In genomic region chr11:104967493-104968364, GRCh38 we compare ENCODE assay signal across 8 cellular contexts. TPM values are rescaled to one million over a fixed set of nuclear protein-coding genes. Genes with fewer than 3 reads are reported as not detected.
DNase-seq lines count a peak whose midpoint lies in the region; ATAC-seq and TF ChIP-seq lines count a peak whose summit lies in the region.

No MANE protein-coding gene starts in this region.

- H4K12ac ChIP-seq in trophoblast cell (ENCODE audit: low read depth, low read length), result no peak overlapping the region

- H3K79me2 ChIP-seq in DOHH2 (ENCODE audit: control insufficient read depth, low read length) (no peaks in the 10 kb centered on the region), OCI-LY7 (ENCODE audit: insufficient read depth, low read depth, low read length) (no peaks in the 10 kb centered on the region), trophoblast cell (ENCODE audit: control insufficient read depth, insufficient read depth, low read length, poor library complexity) (no peaks in the 10 kb centered on the region)

- H2BK12ac ChIP-seq in trophoblast cell (ENCODE audit: low read length), result no peak overlapping the region

- no peak overlapping the region for H2BK5ac ChIP-seq in trophoblast cell (ENCODE audit: low read depth, low read length, poor library complexity)

- CTCF ChIA-PET in OCI-LY7 (lab: Charles Lee; ENCODE audit: unreplicated experiment), result no interaction called here

- H3K9me3 ChIP-seq in DOHH2 (ENCODE audit: control insufficient read depth, insufficient read depth, low read length) (no peaks in the 10 kb centered on the region), OCI-LY7 (ENCODE audit: low read length) (0 out of 2 replicates have a peak, but pooled peaks cover 11% of the 10 kb centered on the region), trophoblast cell (ENCODE audit: insufficient read depth, low read depth, low read length) (peaks cover 1% of the 10 kb centered on the region)

- no peak overlapping the region for H4K8ac ChIP-seq in trophoblast cell (ENCODE audit: low read depth, low read length)

- POLR2A ChIA-PET in OCI-LY7 (lab: Charles Lee), result interaction anchor here (0.6 to 1.0 kb wide), 3 partner anchors 19 to 1318 kb away, joined by 3 to 5 read pairs (median 3); no protein-coding TSS in a partner anchor

- H3K9me2 ChIP-seq in DOHH2 (replicated peaks; ENCODE audit: control insufficient read depth, low read length) (no peaks in the 10 kb centered on the region), OCI-LY7 (ENCODE audit: insufficient read depth, low read length) (no peaks in the 10 kb centered on the region)

- peaks cover 2% of the 10 kb centered on the region for H3K79me1 ChIP-seq in trophoblast cell (ENCODE audit: low read length)

- H2BK120ac ChIP-seq in trophoblast cell (ENCODE audit: insufficient read depth, low read length, poor library complexity), result no peak overlapping the region

- DNase-seq in OCI-LY7 (ENCODE audit: low spot score) (no peak), epithelial cell of prostate (ENCODE audit: low read depth, low spot score) (no peak), trophoblast cell (peak in 1 of 2 donors; percentile 36), HUDEP-2 (lab: John Stamatoyannopoulos, UW; ENCODE audit: unreplicated experiment in 76 of 76) (no peak), kidney glomerular epithelial cell (lab: John Stamatoyannopoulos, UW) (no peak), NCI-H187 treated with DMSO at 0.1 percent for 48 hours (lab: John Stamatoyannopoulos, UW) (no peak)

- H3K4me2 ChIP-seq in DOHH2 (ENCODE audit: low read length) (peak overlapping the region; percentile 61), OCI-LY7 (ENCODE audit: low read length) (peak overlapping the region; percentile 46), trophoblast cell (ENCODE audit: low read length) (no peak overlapping the region)

- H2AFZ ChIP-seq in OCI-LY7 (ENCODE audit: low read length) (peak overlapping the region; percentile 88), trophoblast cell (ENCODE audit: insufficient read depth, low read length, poor library complexity) (no peak overlapping the region)

- no peak overlapping the region for H3K14ac ChIP-seq in trophoblast cell (ENCODE audit: low read length)

- H3K4ac ChIP-seq in trophoblast cell (ENCODE audit: low read depth, low read length), result no peak overlapping the region

- no peaks in the 10 kb centered on the region for H3K27me3 ChIP-seq in DOHH2 (ENCODE audit: control insufficient read depth, low read length)
- no peaks in the 10 kb centered on the region for H3K27me3 ChIP-seq in trophoblast cell (ENCODE audit: insufficient read depth, low read length)

- no CpG with 5 or more reads among the region's 11 CpGs for WGBS in trophoblast cell (ENCODE audit: extremely low coverage, insufficient coverage, insufficient read length)

- no peak for TF ChIP-seq CTCF in DOHH2 (IDR thresholded peaks at IDR 0.05; ENCODE audit: low read depth, low read length, poor library complexity, severe bottlenecking)
- no peak for TF ChIP-seq CTCF in OCI-LY7 (conservative IDR thresholded peaks at IDR 0.05; ENCODE audit: low read length)

- H3K18ac ChIP-seq in trophoblast cell (ENCODE audit: low read length), result no peak overlapping the region

- H3K27ac ChIP-seq in DOHH2 (ENCODE audit: low read depth, low read length) (no peak overlapping the region), OCI-LY7 (ENCODE audit: low read depth, low read length, poor library complexity, severe bottlenecking) (no peak overlapping the region), epithelial cell of prostate (peak overlapping the region; percentile 95), trophoblast cell (ENCODE audit: low read depth, low read length) (peak overlapping the region; percentile 16)

- ATAC-seq in GM21529 (IDR thresholded peaks at IDR 0.05; ENCODE audit: unreplicated experiment), result peak; percentile 47

- intact Hi-C loops in OCI-LY7 (cut with micrococcal nuclease; ENCODE audit: unreplicated experiment), result no loop called here

- H4K20me1 ChIP-seq in DOHH2 (ENCODE audit: control insufficient read depth, insufficient read depth, low read depth, low read length) (no peaks in the 10 kb centered on the region), OCI-LY7 (ENCODE audit: insufficient read depth, low read length) (no peaks in the 10 kb centered on the region)

- no peak overlapping the region for H3K23ac ChIP-seq in trophoblast cell (ENCODE audit: low read length)

- H3K4me1 ChIP-seq in DOHH2 (ENCODE audit: control insufficient read depth, low read length), result no peaks in the 10 kb centered on the region
- H3K4me1 ChIP-seq in OCI-LY7 (ENCODE audit: insufficient read depth, low read length, poor library complexity, severe bottlenecking), result no peaks in the 10 kb centered on the region
- peaks cover 3 to 6% of the 10 kb centered on the region in 2 experiments for H3K4me1 ChIP-seq in trophoblast cell (ENCODE audit: control insufficient read depth in 1 of 2, insufficient read depth in 2 of 2, low read length in 2 of 2)

- H3K36me3 ChIP-seq in DOHH2 (ENCODE audit: control insufficient read depth, low read length) (no peaks in the 10 kb centered on the region), OCI-LY7 (ENCODE audit: insufficient read depth, low read length) (no peaks in the 10 kb centered on the region), trophoblast cell (ENCODE audit: control insufficient read depth in 1 of 2, insufficient read depth in 2 of 2, low read length in 2 of 2) (peaks cover 0 to 2% of the 10 kb centered on the region in 2 experiments)

- no peaks in the 10 kb centered on the region for H3F3A ChIP-seq in DOHH2 (ENCODE audit: control insufficient read depth, insufficient read depth)

- H4K91ac ChIP-seq in trophoblast cell (ENCODE audit: low read depth, low read length), result no peak overlapping the region

- no peak overlapping the region for H3K9ac ChIP-seq in trophoblast cell (ENCODE audit: low read length)

- no peak overlapping the region for H2AK5ac ChIP-seq in trophoblast cell (ENCODE audit: low read length)

- peak overlapping the region; percentile 60 for H3K4me3 ChIP-seq in DOHH2 (ENCODE audit: low read length)
- H3K4me3 ChIP-seq in OCI-LY7 (ENCODE audit: low read depth, low read length, poor library complexity, severe bottlenecking), result peak overlapping the region; percentile 48
- H3K4me3 ChIP-seq in trophoblast cell (ENCODE audit: low read depth, low read length), result no peak overlapping the region

- no TSS peak for BruUV-seq in OCI-LY7 (replicated peaks; lab: Mats Ljungman, UMichigan)

RNA-seq across cellular contexts. Expression of gene CASP4, which starts 0.6 kb away (rescaled TPM):
- 0.28 and 0.88 TPM in 2 replicates for total RNA-seq in OCI-LY7 (2014; rRNA removed; shearing (Covaris generic))
- total RNA-seq in OCI-LY7 (2022), result 1.4 and 1.6 TPM in 2 replicates
- polyA plus RNA-seq in trophoblast cell (2013), result 9.5 and 10.1 TPM in 2 replicates

RNA-seq across cellular contexts. Expression of gene CASP5, which starts 55.2 kb away (rescaled TPM):
- total RNA-seq in OCI-LY7 (2014; rRNA removed; shearing (Covaris generic)), result not detected in 2 replicates
- not detected in 2 replicates for total RNA-seq in OCI-LY7 (2022)
- 0.05 TPM in 1 of 2 replicates, not detected in the other for polyA plus RNA-seq in trophoblast cell (2013)

Comparison
In these comparisons a context has a peak if more than half of its experiments do, and no peak if none do; other contexts are left out.
1. H3K27ac ChIP-seq: peak in epithelial cell of prostate (single experiment) and trophoblast cell (single experiment); none in DOHH2 (single experiment) and OCI-LY7 (single experiment).